Comparison of ENCODE assay signal across 1 cellular context in genomic region chr6:47247227-47247797, GRCh38.
A peak's percentile ranks its signal among the peaks of the same experiment; 100 is the strongest.
TF ChIP-seq lines count a peak whose summit lies in the region.

No MANE protein-coding gene starts in this region.

TF ChIP-seq in K562, 482 proteins besides CTCF, POLR2A, EP300 and RAD21 (continued from another document and continues in another):
- no peak for TF ChIP-seq THRB (CRISPR knock-in tag; conservative IDR thresholded peaks at IDR 0.05)
- TF ChIP-seq MNT (conservative IDR thresholded peaks at IDR 0.05), result no peak
- TF ChIP-seq RCOR1 (IDR thresholded peaks at IDR 0.05; ENCODE audit: borderline replicate concordance in 1 of 2, low read depth in 2 of 2, low read length in 2 of 2), result 0 out of 4 replicates have a peak, but pooled peaks of 1 of the 2 experiments have one; percentile 23
- no peak for TF ChIP-seq ETS1 (conservative IDR thresholded peaks at IDR 0.05; ENCODE audit: control insufficient read depth, low read depth, low read length)
- no peak for TF ChIP-seq SP2 (IDR thresholded peaks at IDR 0.05; ENCODE audit: extremely low read depth, low read depth, low read length, poor library complexity, severe bottlenecking)
- no peak for TF ChIP-seq ZNF217 (CRISPR knock-in tag; IDR thresholded peaks at IDR 0.05)
- TF ChIP-seq LCOR (CRISPR knock-in tag; IDR thresholded peaks at IDR 0.05), result no peak
- TF ChIP-seq CEBPB (tag; IDR thresholded peaks at IDR 0.05), result peak; percentile 85
- TF ChIP-seq NR2C2 (CRISPR knock-in tag; IDR thresholded peaks at IDR 0.05), result no peak
- TF ChIP-seq NR2C2 (tag; IDR thresholded peaks at IDR 0.05), result no peak
- no peak for TF ChIP-seq ZNF436 (CRISPR knock-in tag; IDR thresholded peaks at IDR 0.05)
- TF ChIP-seq UBTF (IDR thresholded peaks at IDR 0.05; ENCODE audit: borderline replicate concordance in 1 of 2, low read depth in 2 of 2, low read length in 2 of 2), result no peak
- no peak for TF ChIP-seq ZSCAN32 (CRISPR knock-in tag; IDR thresholded peaks at IDR 0.05)
- TF ChIP-seq TEAD4 (IDR thresholded peaks at IDR 0.05; ENCODE audit: low read length), result 0 out of 2 replicates have a peak, but pooled peaks have one; percentile 8
- no peak for TF ChIP-seq TEAD4 (CRISPR knock-in tag; IDR thresholded peaks at IDR 0.05; ENCODE audit: borderline replicate concordance)
- no peak for TF ChIP-seq ZNF146 (CRISPR knock-in tag; IDR thresholded peaks at IDR 0.05; ENCODE audit: unreplicated experiment)
- no peak for TF ChIP-seq TAF15 (IDR thresholded peaks at IDR 0.05; ENCODE audit: low read depth, low read length)
- TF ChIP-seq BMI1 (IDR thresholded peaks at IDR 0.05; ENCODE audit: low read length), result no peak
- peak; percentile 64 for TF ChIP-seq CBFA2T3 (IDR thresholded peaks at IDR 0.05)
- TF ChIP-seq ERF (CRISPR knock-in tag; IDR thresholded peaks at IDR 0.05), result no peak
- TF ChIP-seq MEF2A (IDR thresholded peaks at IDR 0.05; ENCODE audit: control insufficient read depth, low read depth, low read length), result no peak
- no peak for TF ChIP-seq BACH1 (tag; IDR thresholded peaks at IDR 0.05)
- no peak for TF ChIP-seq FOXP1 (CRISPR knock-in tag; IDR thresholded peaks at IDR 0.05)
- TF ChIP-seq ZNF311 (CRISPR knock-in tag; IDR thresholded peaks at IDR 0.05), result no peak
- no peak for TF ChIP-seq RB1 (IDR thresholded peaks at IDR 0.05; ENCODE audit: low read depth)
- no peak for TF ChIP-seq SMAD3 (CRISPR knock-in tag; conservative IDR thresholded peaks at IDR 0.05)
- no peak for TF ChIP-seq FOXJ3 (CRISPR knock-in tag; IDR thresholded peaks at IDR 0.05)
- peak; percentile 26; the same call in 1 of the 2 replicates for TF ChIP-seq SMARCA4 (IDR thresholded peaks at IDR 0.05)
- no peak for TF ChIP-seq TAF7 (tag; IDR thresholded peaks at IDR 0.05)
- TF ChIP-seq ZNF57 (CRISPR knock-in tag; IDR thresholded peaks at IDR 0.05), result no peak
- TF ChIP-seq HINFP (tag; conservative IDR thresholded peaks at IDR 0.05; ENCODE audit: low read depth), result no peak
- peak; percentile 83 for TF ChIP-seq THRA (IDR thresholded peaks at IDR 0.05)
- no peak for TF ChIP-seq NFIX (CRISPR knock-in tag; IDR thresholded peaks at IDR 0.05; ENCODE audit: low read depth)
- no peak for TF ChIP-seq NEUROD1 (IDR thresholded peaks at IDR 0.05; ENCODE audit: borderline replicate concordance, low read depth, low read length, partially characterized antibody)
- TF ChIP-seq ZNF24 (IDR thresholded peaks at IDR 0.05), result no peak
- TF ChIP-seq ZNF23 (CRISPR knock-in tag; IDR thresholded peaks at IDR 0.05), result no peak
- no peak for TF ChIP-seq PKNOX1 (IDR thresholded peaks at IDR 0.05)
- no peak for TF ChIP-seq HNRNPH1 (optimal IDR thresholded peaks at IDR 0.05; ENCODE audit: low read depth, low read length)
- peak; percentile 37 for TF ChIP-seq DACH1 (IDR thresholded peaks at IDR 0.05; ENCODE audit: partially characterized antibody)
- TF ChIP-seq ZMIZ1 (IDR thresholded peaks at IDR 0.05; ENCODE audit: low read depth in 2 of 2, low read length in 2 of 2), result no peak
- TF ChIP-seq RBM34 (IDR thresholded peaks at IDR 0.05; ENCODE audit: borderline replicate concordance, insufficient read depth, low read length), result no peak
- no peak for TF ChIP-seq ZNF354B (CRISPR knock-in tag; IDR thresholded peaks at IDR 0.05)
- no peak for TF ChIP-seq NCOA6 (IDR thresholded peaks at IDR 0.05)
- TF ChIP-seq ZNF717 (CRISPR knock-in tag; IDR thresholded peaks at IDR 0.05), result no peak
- peak; percentile 58; the same call in 1 of the 2 replicates for TF ChIP-seq MYNN (IDR thresholded peaks at IDR 0.05)
- no peak for TF ChIP-seq MYNN (CRISPR knock-in tag; IDR thresholded peaks at IDR 0.05)
- peak; percentile 98 for TF ChIP-seq NR1H2 (CRISPR knock-in tag; IDR thresholded peaks at IDR 0.05)
- TF ChIP-seq ZFP30 (CRISPR knock-in tag; IDR thresholded peaks at IDR 0.05; ENCODE audit: borderline replicate concordance), result no peak
- no peak for TF ChIP-seq IRF2 (CRISPR knock-in tag; IDR thresholded peaks at IDR 0.05)
- TF ChIP-seq FUS (optimal IDR thresholded peaks at IDR 0.05; ENCODE audit: low read depth, low read length), result no peak
- TF ChIP-seq SRSF3 (IDR thresholded peaks at IDR 0.05; ENCODE audit: insufficient read depth, low read length), result no peak
- TF ChIP-seq BHLHE40 (IDR thresholded peaks at IDR 0.05; ENCODE audit: low read length), result 0 out of 2 replicates have a peak, but pooled peaks have one; percentile 24
- TF ChIP-seq MTA2 (IDR thresholded peaks at IDR 0.05; ENCODE audit: low read depth), result no peak
- no peak for TF ChIP-seq SRSF7 (optimal IDR thresholded peaks at IDR 0.05; ENCODE audit: low read depth, low read length)
- no peak for TF ChIP-seq TSHZ1 (CRISPR knock-in tag; IDR thresholded peaks at IDR 0.05)
